In the genomic region with DNA sequence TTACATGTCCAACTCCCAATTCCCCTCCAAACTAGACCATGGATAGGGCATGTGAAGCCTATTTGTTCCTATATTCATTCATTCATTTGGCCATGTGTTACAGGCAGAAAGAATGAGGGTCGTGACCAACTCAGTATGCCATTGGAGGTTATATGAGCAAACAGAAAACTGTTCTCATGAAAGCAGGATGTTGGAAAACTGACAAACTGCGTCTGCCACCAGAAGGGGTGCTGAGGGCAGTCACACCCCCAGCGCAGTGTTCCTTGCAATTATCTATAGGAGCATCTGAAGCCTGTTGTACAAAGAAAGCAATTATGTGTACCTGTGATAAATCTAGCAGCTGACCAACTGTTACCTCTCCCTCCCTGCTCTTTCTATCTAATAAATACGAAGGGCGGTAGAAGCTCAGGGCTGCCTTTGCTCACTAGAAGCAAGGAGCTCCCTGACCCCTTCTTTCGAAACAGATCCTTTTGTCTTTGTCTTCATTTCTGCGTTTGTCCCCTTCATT, we compare ENCODE assay signal across 1 cellular context.
TF ChIP-seq lines count a peak whose summit lies in the region.

No MANE protein-coding gene starts in this region.

TF ChIP-seq in A549, 52 proteins besides CTCF, POLR2A, EP300 and RAD21:
- no peak for TF ChIP-seq NR3C1 (IDR thresholded peaks at IDR 0.05)
- TF ChIP-seq TFCP2L1 (CRISPR knock-in tag; IDR thresholded peaks at IDR 0.05): no peak
- TF ChIP-seq JUN (IDR thresholded peaks at IDR 0.05): no peak
- TF ChIP-seq NPAS2 (CRISPR knock-in tag; IDR thresholded peaks at IDR 0.05; ENCODE audit: borderline replicate concordance): no peak
- TF ChIP-seq RARB (CRISPR knock-in tag; IDR thresholded peaks at IDR 0.05): no peak
- no peak for TF ChIP-seq HMGXB4 (CRISPR knock-in tag; IDR thresholded peaks at IDR 0.05; ENCODE audit: borderline replicate concordance)
- no peak for TF ChIP-seq NFE2L2 (conservative IDR thresholded peaks at IDR 0.05; ENCODE audit: low read length)
- TF ChIP-seq ZSCAN20 (CRISPR knock-in tag; IDR thresholded peaks at IDR 0.05): no peak
- TF ChIP-seq RNF2 (IDR thresholded peaks at IDR 0.05; ENCODE audit: borderline replicate concordance, low read depth): no peak
- no peak for TF ChIP-seq GATA3 (IDR thresholded peaks at IDR 0.05; ENCODE audit: borderline replicate concordance)
- no peak for TF ChIP-seq MAX (IDR thresholded peaks at IDR 0.05)
TF ChIP-seq in A549: peak in this region for 0.
